24 cellular contexts compared by ENCODE assay signal in the genomic region with DNA sequence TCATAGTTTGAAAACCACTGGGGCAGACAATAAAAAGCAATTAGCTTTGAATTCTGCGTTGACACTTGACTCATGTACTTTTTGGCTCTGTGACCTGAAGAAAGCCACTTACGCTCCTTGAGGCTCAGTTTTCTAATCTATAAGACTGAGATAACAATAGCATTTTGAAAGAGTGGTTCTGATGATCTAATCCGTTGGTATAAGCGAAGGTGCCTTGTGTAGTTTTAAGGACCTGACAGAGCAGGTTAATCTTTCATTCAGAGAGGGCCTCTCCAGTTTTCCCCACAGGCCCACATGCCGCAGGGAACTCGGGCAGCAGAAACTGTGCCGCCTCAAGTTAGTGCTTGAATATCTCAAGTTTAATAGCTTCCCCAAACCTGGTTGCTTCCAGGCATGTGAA.
DNase-seq lines count a peak whose midpoint lies in the region; ATAC-seq, FAIRE-seq and TF ChIP-seq lines count a peak whose summit lies in the region.
"Had no signal": no experiment of that assay in that cellular context is flagged by ENCODE, and none has a peak within 500 bp of the region (broad histone marks: within the 10 kb centered on the region; RNA-seq: fewer than 3 reads in every experiment).

No MANE protein-coding gene starts in this region.

- H3K36me3 ChIP-seq in bronchial epithelial cell (ENCODE audit: control insufficient read depth, insufficient read depth, low read length) (no peaks in the 10 kb centered on the region), hepatocyte (replicated peaks; ENCODE audit: insufficient read depth, low read depth) (no peaks in the 10 kb centered on the region)
- H3K36me3 ChIP-seq: BE2C had no signal

- H3K4me3 ChIP-seq in bronchial epithelial cell (ENCODE audit: low read depth, low read length): no peak overlapping the region
- H3K4me3 ChIP-seq in hepatocyte: no peak overlapping the region
- H3K4me3 ChIP-seq: GM12878, GM23248 had no signal

- H3K4me2 ChIP-seq in hepatocyte: peak overlapping the region; percentile 44

- no peak overlapping the region for H3K27ac Mint-ChIP-seq in activated CD8-positive, alpha-beta T cell treated with anti-CD3 and anti-CD28 coated beads, Interleukin-2, amount 10 ng/mL, durations not matched to agents 7 days and 5 days
- H3K27ac Mint-ChIP-seq: CD4-positive, CD25-positive, alpha-beta regulatory T cell; CD8-positive, alpha-beta memory T cell; HFFc6 had no signal

- POLR2A ChIA-PET in activated CD8-positive, alpha-beta T cell treated with anti-CD3 and anti-CD28 coated beads, Interleukin-2, amount 10 ng/mL, durations not matched to agents 7 days and 5 days (lab: Charles Lee): no interaction called here

- CTCF ChIA-PET in activated CD8-positive, alpha-beta T cell treated with anti-CD3 and anti-CD28 coated beads, Interleukin-2, amount 10 ng/mL, durations not matched to agents 7 days and 5 days (lab: Charles Lee): no interaction called here

- no peak overlapping the region for H3K4me3 Mint-ChIP-seq in activated CD8-positive, alpha-beta T cell treated with anti-CD3 and anti-CD28 coated beads, Interleukin-2, amount 10 ng/mL, durations not matched to agents 7 days and 5 days
- H3K4me3 Mint-ChIP-seq: CD4-positive, CD25-positive, alpha-beta regulatory T cell; CD8-positive, alpha-beta memory T cell; HFFc6 had no signal

- H3K79me2 ChIP-seq in hepatocyte: no peaks in the 10 kb centered on the region

- H2AFZ ChIP-seq in hepatocyte: no peak overlapping the region
- H2AFZ ChIP-seq: GM23248 had no signal

- 67% methylated on average over 7 of the region's 7 CpGs for WGBS in hepatocyte (ENCODE audit: low lambda C conversion rate, missing lambda C conversion rate)

- peak overlapping the region; percentile 35 for H3K27ac ChIP-seq in hepatocyte
- H3K27ac ChIP-seq: GM23248 had no signal

- ATAC-seq in GM21576 (IDR thresholded peaks at IDR 0.05; ENCODE audit: unreplicated experiment): no peak
- ATAC-seq in activated CD8-positive, alpha-beta T cell treated with anti-CD3 and anti-CD28 coated beads, Interleukin-2, amount 10 ng/mL, durations not matched to agents 7 days and 5 days: no peak
- ATAC-seq: GM12878, HCT116 had no signal

- TF ChIP-seq CTCF in bronchial epithelial cell (IDR thresholded peaks at IDR 0.05; ENCODE audit: insufficient read depth, low read length, severe bottlenecking): no peak
- TF ChIP-seq CTCF in hepatocyte (IDR thresholded peaks at IDR 0.05; ENCODE audit: poor library complexity): no peak

- H3K9me3 Mint-ChIP-seq in activated CD8-positive, alpha-beta T cell treated with anti-CD3 and anti-CD28 coated beads, Interleukin-2, amount 10 ng/mL, durations not matched to agents 7 days and 5 days (ENCODE audit: insufficient read depth): no peaks in the 10 kb centered on the region
- H3K9me3 Mint-ChIP-seq: HFFc6 had no signal

- H3K27me3 ChIP-seq in bronchial epithelial cell (ENCODE audit: control insufficient read depth, insufficient read depth, low read length) (no peaks in the 10 kb centered on the region), hepatocyte (no peaks in the 10 kb centered on the region)
- H3K27me3 ChIP-seq: BE2C had no signal

- H3K4me1 ChIP-seq in hepatocyte (ENCODE audit: insufficient read depth): no peaks in the 10 kb centered on the region
- H3K4me1 ChIP-seq: BE2C had no signal

- no peak for FAIRE-seq in bronchial epithelial cell (lab: Jason Lieb, UNC)
- FAIRE-seq: A204.1, GM12878, HTR-8/SVneo had no signal

- H3K27me3 Mint-ChIP-seq in activated CD8-positive, alpha-beta T cell treated with anti-CD3 and anti-CD28 coated beads, Interleukin-2, amount 10 ng/mL, durations not matched to agents 7 days and 5 days (ENCODE audit: low read depth): no peaks in the 10 kb centered on the region
- H3K27me3 Mint-ChIP-seq: CD4-positive, CD25-positive, alpha-beta regulatory T cell; CD8-positive, alpha-beta memory T cell had no signal

- H4K20me1 ChIP-seq in hepatocyte (ENCODE audit: insufficient read depth, poor library complexity, severe bottlenecking): no peaks in the 10 kb centered on the region

- peak; percentile 56 for DNase-seq in NCI-H2107 treated with DMSO at 0.1 percent for 48 hours (lab: John Stamatoyannopoulos, UW; ENCODE audit: unreplicated experiment)
- DNase-seq in bronchial epithelial cell (ENCODE audit: low read depth): peak; percentile 42
- peak; percentile 24 for DNase-seq in hepatocyte (ENCODE audit: low spot score)
- no peak for DNase-seq in activated CD8-positive, alpha-beta T cell treated with anti-CD3 and anti-CD28 coated beads, Interleukin-2, amount 10 ng/mL, durations not matched to agents 7 days and 5 days
- no peak for DNase-seq in stimulated activated naive CD4-positive, alpha-beta T cell treated with Interleukin-2 at 50 U/mL for 16 hours (lab: John Stamatoyannopoulos, UW)
- DNase-seq: ACHN; BE2C; C1 segment of cervical spinal cord; CD4-positive, CD25-positive, alpha-beta regulatory T cell; CD8-positive, alpha-beta memory T cell; COR-L47; DMS 273 treated with DMSO at 0.1 percent for 48 hours; DMS53; DND-41; EL; H7; HFFc6; IMR-90 had no signal

- no peaks in the 10 kb centered on the region for H3K9me3 ChIP-seq in hepatocyte (ENCODE audit: low read depth)
- H3K9me3 ChIP-seq: BE2C had no signal

- H3K9me2 ChIP-seq in hepatocyte (replicated peaks; ENCODE audit: insufficient read depth): no peaks in the 10 kb centered on the region

- no peaks in the 10 kb centered on the region for H3K4me1 Mint-ChIP-seq in activated CD8-positive, alpha-beta T cell treated with anti-CD3 and anti-CD28 coated beads, Interleukin-2, amount 10 ng/mL, durations not matched to agents 7 days and 5 days (ENCODE audit: low read depth)
- H3K4me1 Mint-ChIP-seq: CD4-positive, CD25-positive, alpha-beta regulatory T cell; CD8-positive, alpha-beta memory T cell had no signal

- no peaks in the 10 kb centered on the region for H3K36me3 Mint-ChIP-seq in activated CD8-positive, alpha-beta T cell treated with anti-CD3 and anti-CD28 coated beads, Interleukin-2, amount 10 ng/mL, durations not matched to agents 7 days and 5 days (ENCODE audit: low read depth)
- H3K36me3 Mint-ChIP-seq: CD4-positive, CD25-positive, alpha-beta regulatory T cell; CD8-positive, alpha-beta memory T cell had no signal

Comparison
In these comparisons a context has a peak if more than half of its experiments do, and no peak if none do; other contexts are left out.
1. DNase-seq: peak in NCI-H2107 treated with DMSO at 0.1 percent for 48 hours (single experiment), bronchial epithelial cell (single experiment) and hepatocyte (single experiment); none in activated CD8-positive, alpha-beta T cell treated with anti-CD3 and anti-CD28 coated beads, Interleukin-2, amount 10 ng/mL, durations not matched to agents 7 days and 5 days (single experiment) and stimulated activated naive CD4-positive, alpha-beta T cell treated with Interleukin-2 at 50 U/mL for 16 hours (single experiment).